Comparison of ENCODE assay signal across 8 cellular contexts in the genomic region with DNA sequence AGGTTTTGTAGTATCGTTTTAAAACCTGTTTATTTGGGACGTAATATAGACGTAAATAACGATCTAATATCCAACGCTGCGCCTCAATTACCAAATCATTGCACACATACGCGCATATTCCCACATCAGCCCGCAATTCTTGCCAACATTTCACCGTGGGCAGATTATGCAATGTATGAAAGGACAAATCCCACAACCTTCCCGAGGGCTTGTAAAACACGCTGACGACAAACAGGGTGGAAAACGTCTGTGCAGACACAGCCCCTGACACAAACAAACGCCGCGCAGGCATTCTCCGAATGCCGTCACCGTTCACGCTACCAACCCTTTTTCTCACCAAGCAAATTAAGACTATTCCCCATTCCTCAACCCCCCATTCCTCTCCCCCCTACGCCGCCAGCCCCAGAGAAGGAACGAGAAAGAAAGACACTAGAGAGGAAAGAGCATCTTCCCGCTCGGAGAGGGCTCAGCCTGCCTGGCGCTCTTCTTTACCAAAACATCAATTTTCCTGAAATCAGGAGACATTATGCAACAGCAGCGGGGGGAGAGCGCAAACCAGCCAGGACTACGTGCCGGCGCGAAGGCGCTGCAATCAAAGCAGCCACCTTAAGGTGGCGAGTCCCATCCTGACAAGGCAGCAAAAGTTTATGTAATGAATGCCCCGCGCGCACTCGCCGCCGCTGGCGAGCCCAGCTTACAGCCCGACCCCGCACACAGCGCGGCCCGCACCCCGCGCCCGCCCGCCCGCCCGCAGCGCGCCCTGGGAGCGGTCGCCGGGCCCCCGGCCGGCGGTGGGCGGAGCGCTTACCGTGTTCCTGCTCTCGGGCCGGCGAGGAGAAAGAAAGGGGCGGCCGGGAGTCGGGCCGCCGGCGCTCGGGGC. TPM values are rescaled to one million over a fixed set of nuclear protein-coding genes. Genes with fewer than 3 reads are reported as not detected.
DNase-seq lines count a peak whose midpoint lies in the region; ATAC-seq and TF ChIP-seq lines count a peak whose summit lies in the region.

No MANE protein-coding gene starts in this region.

- ATAC-seq in GM18520 (IDR thresholded peaks at IDR 0.05; ENCODE audit: unreplicated experiment) (peak; percentile 21), HG03064 (IDR thresholded peaks at IDR 0.05; ENCODE audit: low read depth, unreplicated experiment) (peak; percentile 33), esophagus mucosa (peak; percentile 2)

- peak; percentile 39 for TF ChIP-seq CTCF in AG04450 (IDR thresholded peaks at IDR 0.05; ENCODE audit: low read depth, low read length)

- peak overlapping the region; percentile 91 for H3K27ac ChIP-seq in AG04450 (ENCODE audit: low read depth, low read length)
- peak overlapping the region; percentile 88 for H3K27ac ChIP-seq in muscle layer of colon (ENCODE audit: low read depth, low read length)
- H3K27ac ChIP-seq in subcutaneous abdominal adipose tissue (ENCODE audit: low read depth, low read length): peak overlapping the region; percentile 96

- no peaks in the 10 kb centered on the region for H3K36me3 ChIP-seq in muscle layer of colon (ENCODE audit: insufficient read depth, low read length)
- no peaks in the 10 kb centered on the region for H3K36me3 ChIP-seq in subcutaneous abdominal adipose tissue (ENCODE audit: control insufficient read depth in 5 of 5, insufficient read depth in 5 of 5, low read length in 5 of 5)

- H3K4me1 ChIP-seq in muscle layer of colon (ENCODE audit: insufficient read depth, low read length): peaks cover 15% of the 10 kb centered on the region
- peaks cover 6 to 67% (median 47%) of the 10 kb centered on the region in 5 donors for H3K4me1 ChIP-seq in subcutaneous abdominal adipose tissue (ENCODE audit: control insufficient read depth in 5 of 5, insufficient read depth in 5 of 5, low read length in 5 of 5)

- CTCF ChIA-PET in AG04450 (lab: Charles Lee): interaction anchor here (0.6 to 1.8 kb wide), 4 partner anchors 10 to 291 kb away, joined by 3 to 8 read pairs (median 4); no protein-coding TSS in a partner anchor

- H3K9ac ChIP-seq in muscle layer of colon (ENCODE audit: low read length): peak overlapping the region; percentile 92
- H3K9ac ChIP-seq in subcutaneous abdominal adipose tissue (ENCODE audit: low read length in 5 of 5): peak overlapping the region; percentile 69 to 98 (median 96)

- H3K9me3 ChIP-seq in AG04450 (ENCODE audit: control insufficient read depth, insufficient read depth, low read length) (no peaks in the 10 kb centered on the region; the same call in 1 of the 2 replicates), muscle layer of colon (ENCODE audit: low read length) (no peaks in the 10 kb centered on the region), subcutaneous abdominal adipose tissue (ENCODE audit: control insufficient read depth in 5 of 5, low read length in 5 of 5) (no peaks in the 10 kb centered on the region)

- H3K27me3 ChIP-seq in AG04450 (ENCODE audit: control insufficient read depth, insufficient read depth, low read length) (no peaks in the 10 kb centered on the region), muscle layer of colon (ENCODE audit: control insufficient read depth in 1 of 2, insufficient read depth in 2 of 2, low read length in 2 of 2) (no peaks in the 10 kb centered on the region), subcutaneous abdominal adipose tissue (ENCODE audit: control insufficient read depth in 5 of 5, insufficient read depth in 4 of 5, low read length in 5 of 5) (no peaks in the 10 kb centered on the region)

- H3K4me3 ChIP-seq in AG04450 (ENCODE audit: low read depth, low read length): peak overlapping the region; percentile 94
- H3K4me3 ChIP-seq in muscle layer of colon (ENCODE audit: low read depth in 1 of 2, low read length in 2 of 2): peak overlapping the region; percentile 75 to 91
- peak overlapping the region; percentile 85 to 96 (median 93) for H3K4me3 ChIP-seq in subcutaneous abdominal adipose tissue (ENCODE audit: low read depth in 1 of 5, low read length in 5 of 5)

- peak; percentile 48 for DNase-seq in AG04450 (ENCODE audit: low read depth, low spot score)
- peak; percentile 61 for DNase-seq in NCI-H748 (lab: John Stamatoyannopoulos, UW; ENCODE audit: unreplicated experiment)
- DNase-seq in activated T-cell treated with anti-CD3 and anti-CD28 coated beads, Interleukin-2, amount 50 U/mL, for 48 hours: peak; percentile 72 to 74

- POLR2A ChIA-PET in AG04450 (lab: Yijun Ruan, JAX): interaction anchor here (0.6 to 2.1 kb wide), 5 partner anchors 10 to 385 kb away, joined by 3 to 7 read pairs (median 5); no protein-coding TSS in a partner anchor

RNA-seq across cellular contexts. Expression of gene NFIL3, which starts 0.6 kb away (rescaled TPM):
- 30.2 and 30.3 TPM in 2 replicates for polyA plus RNA-seq in AG04450 (2011; rRNA removed)
- 23.6 and 32.1 TPM in 2 replicates for polyA minus RNA-seq in AG04450 (2011; rRNA and poly(A)+ RNA removed)
- 19.4 TPM for total RNA-seq in esophagus mucosa

Comparison
In these comparisons a context has a peak if more than half of its experiments do, and no peak if none do; other contexts are left out.
1. Peak in every context shown above with its lines: DNase-seq, ATAC-seq, H3K4me3 ChIP-seq and H3K27ac ChIP-seq.